Comparison of ENCODE assay signal across 24 cellular contexts in the genomic region with DNA sequence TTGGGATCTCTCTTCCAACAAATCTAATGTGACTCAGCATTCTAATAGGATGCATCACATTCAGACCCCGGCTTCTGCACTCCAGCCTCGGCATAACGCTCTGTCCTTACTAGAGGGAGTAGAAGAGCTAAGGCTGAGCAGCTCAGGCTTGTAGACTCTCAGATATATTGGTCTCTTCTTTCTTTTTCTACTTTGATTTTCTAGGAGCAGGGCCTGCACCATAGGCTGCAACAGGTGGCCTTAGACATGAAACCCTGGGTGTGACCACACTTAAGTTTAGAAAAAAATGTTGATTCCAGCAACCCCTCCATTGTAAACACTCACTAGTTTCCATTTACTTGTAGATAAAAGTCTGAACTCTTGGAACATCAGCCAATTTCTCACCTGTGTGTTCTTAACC.
DNase-seq lines count a peak whose midpoint lies in the region; ATAC-seq, FAIRE-seq and TF ChIP-seq lines count a peak whose summit lies in the region.
"Had no signal": no experiment of that assay in that cellular context is flagged by ENCODE, and none has a peak within 500 bp of the region (broad histone marks: within the 10 kb centered on the region; RNA-seq: fewer than 3 reads in every experiment).

No MANE protein-coding gene starts in this region.

- no peak overlapping the region for H2BK120ac ChIP-seq in IMR-90 (ENCODE audit: low read depth, low read length)

- TF ChIP-seq RAD21 in HepG2 (CRISPR knock-in tag; IDR thresholded peaks at IDR 0.05) = no peak
- TF ChIP-seq RAD21 in IMR-90 (IDR thresholded peaks at IDR 0.05; ENCODE audit: low read length) = no peak

- CTCF ChIA-PET in HepG2 (lab: Yijun Ruan, JAX; ENCODE audit: low intra/inter-chr PET ratio, low total read pairs) = no interaction called here
- CTCF ChIA-PET in IMR-90 (lab: Yijun Ruan, JAX) = no interaction called here

- no peak overlapping the region for H2AK9ac ChIP-seq in IMR-90 (replicated peaks; ENCODE audit: low read depth, low read length, poor library complexity)

- no peak overlapping the region for H2AFZ ChIP-seq in HepG2 (ENCODE audit: low read length)
- no peak overlapping the region for H2AFZ ChIP-seq in IMR-90 (replicated peaks; ENCODE audit: low read length, poor library complexity)
- no peak overlapping the region for H2AFZ ChIP-seq in MM.1S (ENCODE audit: low read length)
- H2AFZ ChIP-seq: GM23248 had no signal

- H3K4me3 ChIP-seq in HepG2 (replicated peaks in 1 of 3; ENCODE audit: insufficient read depth in 1 of 3, low read depth in 2 of 3, low read length in 3 of 3) (no peak overlapping the region), right lobe of liver (no peak overlapping the region), IMR-90 (ENCODE audit: insufficient read depth, low read depth, low read length) (no peak overlapping the region), MM.1S (ENCODE audit: low read length) (no peak overlapping the region)
- H3K4me3 ChIP-seq: A549; BLaER1 treated with 17β-estradiol and CSF1 and Interleukin-3, amounts not matched to agents 10 nM and 100 nM; GM12878; GM23248 had no signal

- in situ Hi-C loops in HepG2 (cut with HindIII; ENCODE audit: extremely low pct_ligation_motif_present, low pct_unique_long_range_greater_than_20kb) (no loop called here), IMR-90 (cut with MboI; ENCODE audit: low sequenced_read_pairs) (no loop called here)

- WGBS in HepG2 (ENCODE audit: low lambda C conversion rate) = 3% methylated on average over 3 of the region's 3 CpGs
- 72% methylated on average over 3 of the region's 3 CpGs for WGBS in right lobe of liver (ENCODE audit: insufficient coverage, low coverage, low lambda C conversion rate, missing lambda C conversion rate)
- no CpG with 5 or more reads among the region's 3 CpGs for WGBS in IMR-90 (ENCODE audit: extremely low coverage in 2 of 2, insufficient read length in 1 of 2), 2 experiments

- H2BK15ac ChIP-seq in IMR-90 (ENCODE audit: low read depth, low read length) = no peak overlapping the region

- ATAC-seq in HepG2 (no peak), right lobe of liver (no peak), IMR-90 (ENCODE audit: low read depth) (no peak)
- ATAC-seq: A549, GM12878 had no signal

- no peak overlapping the region for H3K56ac ChIP-seq in IMR-90 (ENCODE audit: extremely low read depth, insufficient read depth, low read length)

- H3K9me1 ChIP-seq in IMR-90 (ENCODE audit: insufficient read depth, low read length) = no peaks in the 10 kb centered on the region

- H3K79me2 ChIP-seq in HepG2 (ENCODE audit: insufficient read depth, low read length) (no peaks in the 10 kb centered on the region), MM.1S (ENCODE audit: low read length) (no peaks in the 10 kb centered on the region)

- H3F3A ChIP-seq in MM.1S (ENCODE audit: insufficient read depth, low read length) = peaks cover 16% of the 10 kb centered on the region

- H3K36me3 ChIP-seq in HepG2 (replicated peaks in 1 of 2; ENCODE audit: control insufficient read depth in 1 of 2, insufficient read depth in 2 of 2, low read length in 2 of 2) (no peaks in the 10 kb centered on the region), right lobe of liver (no peaks in the 10 kb centered on the region), IMR-90 (ENCODE audit: control insufficient read depth, insufficient read depth, low read length) (no peaks in the 10 kb centered on the region), MM.1S (replicated peaks; ENCODE audit: insufficient read depth, low read length) (no peaks in the 10 kb centered on the region)
- H3K36me3 ChIP-seq: BE2C; BLaER1 treated with 17β-estradiol and CSF1 and Interleukin-3, amounts not matched to agents 10 nM and 100 nM had no signal

- no peak overlapping the region for H3K4me2 ChIP-seq in HepG2 (ENCODE audit: low read depth, low read length)
- no peak overlapping the region for H3K4me2 ChIP-seq in IMR-90 (ENCODE audit: low read depth, low read length)
- peak overlapping the region; percentile 50 for H3K4me2 ChIP-seq in MM.1S (ENCODE audit: low read depth, low read length)
- H3K4me2 ChIP-seq: A549; BLaER1 treated with 17β-estradiol and CSF1 and Interleukin-3, amounts not matched to agents 10 nM and 100 nM had no signal

- POLR2A ChIA-PET in HepG2 (lab: Yijun Ruan, JAX) (no interaction called here), IMR-90 (lab: Charles Lee; ENCODE audit: unreplicated experiment) (no interaction called here)

- H3K4me1 ChIP-seq in HepG2 (ENCODE audit: insufficient read depth, low read length) (no peaks in the 10 kb centered on the region), right lobe of liver (no peaks in the 10 kb centered on the region), IMR-90 (ENCODE audit: control insufficient read depth, insufficient read depth, low read length) (no peaks in the 10 kb centered on the region), MM.1S (ENCODE audit: low read length) (peaks cover 22% of the 10 kb centered on the region)
- H3K4me1 ChIP-seq: A549; BE2C; BLaER1 treated with 17β-estradiol and CSF1 and Interleukin-3, amounts not matched to agents 10 nM and 100 nM had no signal

- H3K4ac ChIP-seq in IMR-90 (ENCODE audit: low read depth, low read length) = no peak overlapping the region

- no peak overlapping the region for H3K23ac ChIP-seq in IMR-90 (ENCODE audit: low read depth, low read length)

- H3K9me2 ChIP-seq in MM.1S (replicated peaks; ENCODE audit: insufficient read depth, low read length) = no peaks in the 10 kb centered on the region

- H4K91ac ChIP-seq in IMR-90 (ENCODE audit: insufficient read depth, low read depth, low read length) = no peak overlapping the region

- no peak overlapping the region for H3K18ac ChIP-seq in IMR-90 (ENCODE audit: low read depth, low read length)

- H3K14ac ChIP-seq in IMR-90 (replicated peaks; ENCODE audit: low read depth, low read length) = no peak overlapping the region

- TF ChIP-seq CTCF in HepG2 (CRISPR knock-in tag; IDR thresholded peaks at IDR 0.05) (no peak), right lobe of liver (IDR thresholded peaks at IDR 0.05) (no peak), IMR-90 (conservative IDR thresholded peaks at IDR 0.05; ENCODE audit: low read depth, low read length) (no peak), MM.1S (IDR thresholded peaks at IDR 0.05; ENCODE audit: low read length) (peak; percentile 34), D721Med (IDR thresholded peaks at IDR 0.05; ENCODE audit: insufficient read depth, missing control alignments) (no peak)

- H2AK5ac ChIP-seq in IMR-90 (ENCODE audit: low read depth, low read length) = no peak overlapping the region

- H3K27ac ChIP-seq in HepG2 (ENCODE audit: extremely low read length, insufficient read depth, low read length) = no peak overlapping the region
- H3K27ac ChIP-seq in right lobe of liver = no peak overlapping the region
- H3K27ac ChIP-seq in IMR-90 (ENCODE audit: insufficient read depth, low read length) = no peak overlapping the region
- H3K27ac ChIP-seq in MM.1S (ENCODE audit: low read length) = peak overlapping the region; percentile 71; the same call in 1 of the 2 replicates
- H3K27ac ChIP-seq: A549; BLaER1 treated with 17β-estradiol and CSF1 and Interleukin-3, amounts not matched to agents 10 nM and 100 nM; GM23248 had no signal

- BruUV-seq in HepG2 (replicated peaks; lab: Mats Ljungman, UMichigan) = no TSS peak
- BruUV-seq in IMR-90 (replicated peaks; lab: Mats Ljungman, UMichigan) = no TSS peak

- no peak overlapping the region for H4K8ac ChIP-seq in IMR-90 (ENCODE audit: low read depth in 2 of 2, low read length in 2 of 2)

- H3K27me3 ChIP-seq in HepG2 (ENCODE audit: control insufficient read depth in 1 of 2, insufficient read depth in 2 of 2, low read length in 2 of 2) = no peaks in the 10 kb centered on the region
- H3K27me3 ChIP-seq in right lobe of liver = no peaks in the 10 kb centered on the region
- H3K27me3 ChIP-seq in IMR-90 (ENCODE audit: control insufficient read depth, insufficient read depth, low read length) = no peaks in the 10 kb centered on the region
- H3K27me3 ChIP-seq in MM.1S (replicated peaks; ENCODE audit: insufficient read depth, low read length) = no peaks in the 10 kb centered on the region
- H3K27me3 ChIP-seq: BLaER1 treated with 17β-estradiol and CSF1 and Interleukin-3, amounts not matched to agents 10 nM and 100 nM had no signal

- H4K5ac ChIP-seq in IMR-90 (ENCODE audit: low read depth, low read length) = no peak overlapping the region

- intact Hi-C loops in HepG2 (cut with micrococcal nuclease; ENCODE audit: unreplicated experiment) (no loop called here), right lobe of liver (cut with DNase I) (no loop called here), IMR-90 (cut with micrococcal nuclease) (no loop called here)

- DNase-seq in HepG2 (ENCODE audit: low spot score) (no peak), right lobe of liver (no peak), IMR-90 (peak; percentile 0), MM.1S (peak; percentile 77), CD1c-positive myeloid dendritic cell (ENCODE audit: extremely low spot score) (no peak), HUDEP-2 (lab: John Stamatoyannopoulos, UW; ENCODE audit: unreplicated experiment in 76 of 76) (no peak), D721Med (ENCODE audit: insufficient read length, low spot score) (no peak)
- DNase-seq: 8988T; ACHN; AML-193; BE2C; CD4-positive, alpha-beta memory T cell; COR-L47; DMS153; DND-41; GDM1; GM23248; H7; HCEC 1CT had no signal

- no peak for FAIRE-seq in HepG2 (lab: Jason Lieb, UNC)
- FAIRE-seq in D721Med (lab: Jason Lieb, UNC) = no peak
- FAIRE-seq: A549, GM12878, GM19239, H1 had no signal

- no peak overlapping the region for H2BK5ac ChIP-seq in IMR-90 (ENCODE audit: low read depth, low read length, poor library complexity, severe bottlenecking)

- H3K9me3 ChIP-seq in HepG2 (ENCODE audit: low read length) = no peaks in the 10 kb centered on the region
- no peaks in the 10 kb centered on the region for H3K9me3 ChIP-seq in right lobe of liver
- H3K9me3 ChIP-seq in IMR-90 (ENCODE audit: control insufficient read depth, insufficient read depth, low read length) = no peaks in the 10 kb centered on the region
- H3K9me3 ChIP-seq in MM.1S (replicated peaks; ENCODE audit: insufficient read depth, low read length) = no peaks in the 10 kb centered on the region
- H3K9me3 ChIP-seq: A549, BE2C had no signal

- TF ChIP-seq POLR2A in HepG2 (IDR thresholded peaks at IDR 0.05; ENCODE audit: insufficient read depth in 1 of 2, low read depth in 2 of 2, low read length in 2 of 2) (no peak), right lobe of liver (IDR thresholded peaks at IDR 0.05) (no peak), IMR-90 (IDR thresholded peaks at IDR 0.05; ENCODE audit: low read depth, low read length) (no peak)

- no peaks in the 10 kb centered on the region for H3K79me1 ChIP-seq in IMR-90 (ENCODE audit: low read depth in 1 of 2, low read length in 2 of 2)

- dilution Hi-C loops in IMR-90 (cut with HindIII; ENCODE audit: low sequenced_read_pairs, unreplicated experiment) = no loop called here

- no peak overlapping the region for H2BK20ac ChIP-seq in IMR-90 (ENCODE audit: low read depth, low read length)

- no peak for TF ChIP-seq EP300 in HepG2 (IDR thresholded peaks at IDR 0.05; ENCODE audit: low read depth in 2 of 2, low read length in 2 of 2)
- TF ChIP-seq EP300 in HepG2 (CRISPR knock-in tag; IDR thresholded peaks at IDR 0.05; ENCODE audit: borderline replicate concordance) = no peak

- H4K20me1 ChIP-seq in HepG2 (ENCODE audit: insufficient read depth, low read length) = no peaks in the 10 kb centered on the region
- no peaks in the 10 kb centered on the region for H4K20me1 ChIP-seq in IMR-90 (ENCODE audit: insufficient read depth, low read length)
- H4K20me1 ChIP-seq in MM.1S (ENCODE audit: insufficient read depth, low read length) = no peaks in the 10 kb centered on the region
- H4K20me1 ChIP-seq: BLaER1 treated with 17β-estradiol and CSF1 and Interleukin-3, amounts not matched to agents 10 nM and 100 nM had no signal

- no peak overlapping the region for H3K9ac ChIP-seq in HepG2 (ENCODE audit: insufficient read depth, low read depth, low read length)
- H3K9ac ChIP-seq in IMR-90 (ENCODE audit: low read depth, low read length) = no peak overlapping the region
- peak overlapping the region; percentile 21; the same call in 1 of the 2 replicates for H3K9ac ChIP-seq in MM.1S (ENCODE audit: low read length)
- H3K9ac ChIP-seq: BLaER1 treated with 17β-estradiol and CSF1 and Interleukin-3, amounts not matched to agents 10 nM and 100 nM; GM23248 had no signal

Comparison
In these comparisons a context has a peak if more than half of its experiments do, and no peak if none do; other contexts are left out.
1. DNase-seq: peak in IMR-90 (single experiment) and MM.1S (single experiment); none in HepG2 (single experiment), right lobe of liver (0 of 3), CD1c-positive myeloid dendritic cell (single experiment), HUDEP-2 (0 of 76) and D721Med (single experiment).